In genomic region chr15:74823324-74823723, GRCh38 we compare ENCODE assay signal across 20 cellular contexts. TPM values are rescaled to one million over a fixed set of nuclear protein-coding genes. Genes with fewer than 3 reads are reported as not detected.
DNase-seq lines count a peak whose midpoint lies in the region; ATAC-seq, FAIRE-seq and TF ChIP-seq lines count a peak whose summit lies in the region.
"Had no signal": no experiment of that assay in that cellular context is flagged by ENCODE, and none has a peak within 500 bp of the region (broad histone marks: within the 10 kb centered on the region; RNA-seq: fewer than 3 reads in every experiment).

No MANE protein-coding gene starts in this region.

- TF ChIP-seq EP300 in K562 (IDR thresholded peaks at IDR 0.05; ENCODE audit: low read length): no peak

- WGBS in K562 (ENCODE audit: insufficient coverage, low coverage, missing lambda C conversion rate): 3% methylated on average over 6 of the region's 6 CpGs

- ATAC-seq in K562 (no peak), HG02840 (IDR thresholded peaks at IDR 0.05; ENCODE audit: low FRiP score, unreplicated experiment) (no peak)
- ATAC-seq: CD8-positive, alpha-beta T cell had no signal

- in situ Hi-C loops in K562 (cut with MboI): no loop called here

- no peaks in the 10 kb centered on the region for H3K9me1 ChIP-seq in K562 (ENCODE audit: control insufficient read depth, insufficient read depth, low read length)

- H3K4me1 ChIP-seq in breast epithelium: no peaks in the 10 kb centered on the region
- peaks cover 6 to 20% of the 10 kb centered on the region in 2 experiments; a peak in 3 of 5 replicates for H3K4me1 ChIP-seq in K562 (replicated peaks in 1 of 2; ENCODE audit: control insufficient read depth in 2 of 2, insufficient read depth in 2 of 2, low read length in 2 of 2)
- peaks cover 9% of the 10 kb centered on the region for H3K4me1 ChIP-seq in A673 (ENCODE audit: insufficient read depth, low read length, poor library complexity, severe bottlenecking)
- H3K4me1 ChIP-seq: Caco-2 had no signal

- POLR2A ChIA-PET in MCF 10A (lab: Yijun Ruan, JAX): no interaction called here
- POLR2A ChIA-PET in K562 (lab: Yijun Ruan, JAX): interaction anchor here (0.6 to 0.7 kb wide), 2 partner anchors 83 to 192 kb away, joined by 3 to 4 read pairs; partner anchors contain the start of gene FAM219B
- POLR2A ChIA-PET in A673 (lab: Charles Lee; ENCODE audit: low non-redundant PET): no interaction called here

- no peak overlapping the region for H3K4me2 ChIP-seq in K562 (ENCODE audit: insufficient read depth, low read length)

- H3K9ac ChIP-seq in K562 (ENCODE audit: insufficient read depth in 1 of 2, low read depth in 2 of 2, low read length in 2 of 2): no peak overlapping the region

- TF ChIP-seq POLR2A in breast epithelium (IDR thresholded peaks at IDR 0.05) (no peak), K562 (conservative IDR thresholded peaks at IDR 0.05) (no peak)

- H4K20me1 ChIP-seq in K562 (replicated peaks; ENCODE audit: control insufficient read depth, insufficient read depth, low read length): peaks cover 9% of the 10 kb centered on the region; the same call in 1 of the 2 replicates

- no peak overlapping the region for H3K27ac Mint-ChIP-seq in MCF 10A (ENCODE audit: low read depth, unreplicated experiment)
- H3K27ac Mint-ChIP-seq: CD8-positive, alpha-beta T cell had no signal

- H3K36me3 Mint-ChIP-seq in MCF 10A (ENCODE audit: insufficient read depth, unreplicated experiment): no peaks in the 10 kb centered on the region
- H3K36me3 Mint-ChIP-seq: CD14-positive monocyte; CD8-positive, alpha-beta T cell had no signal

- TF ChIP-seq RAD21 in K562 (CRISPR knock-in tag; conservative IDR thresholded peaks at IDR 0.05 in 1 of 2, IDR thresholded peaks at IDR 0.05 in 1 of 2): no peak

- TF ChIP-seq CTCF in MCF 10A (IDR thresholded peaks at IDR 0.05; ENCODE audit: unreplicated experiment) (no peak), breast epithelium (IDR thresholded peaks at IDR 0.05) (no peak), K562 (IDR thresholded peaks at IDR 0.05 in 2 of 3, conservative IDR thresholded peaks at IDR 0.05 in 1 of 3; ENCODE audit: insufficient read depth in 2 of 3, low read depth in 1 of 3, low read length in 3 of 3) (no peak), A673 (conservative IDR thresholded peaks at IDR 0.05; ENCODE audit: low read depth, low read length) (no peak)

- peaks cover 5 to 17% of the 10 kb centered on the region in 2 donors for H3K27me3 ChIP-seq in breast epithelium
- peaks cover 19 to 41% of the 10 kb centered on the region in 2 experiments for H3K27me3 ChIP-seq in K562 (ENCODE audit: control insufficient read depth in 2 of 2, insufficient read depth in 2 of 2, low read length in 2 of 2)
- peaks cover 15% of the 10 kb centered on the region for H3K27me3 ChIP-seq in A673 (replicated peaks; ENCODE audit: insufficient read depth, low read depth, low read length, poor library complexity)

- peaks cover 32% of the 10 kb centered on the region for H3K27me3 Mint-ChIP-seq in MCF 10A (ENCODE audit: insufficient read depth, unreplicated experiment)

- H3K9me3 ChIP-seq in breast epithelium: no peaks in the 10 kb centered on the region
- H3K9me3 ChIP-seq in K562 (replicated peaks; ENCODE audit: control insufficient read depth, insufficient read depth, low read depth, low read length): no peaks in the 10 kb centered on the region
- no peaks in the 10 kb centered on the region for H3K9me3 ChIP-seq in A673 (ENCODE audit: low read depth, low read length, poor library complexity, severe bottlenecking)
- H3K9me3 ChIP-seq: Caco-2 had no signal

- intact Hi-C loops in MCF 10A (cut with micrococcal nuclease): no loop called here
- intact Hi-C loops in breast epithelium (cut with DNase I; ENCODE audit: low total_unique reads): no loop called here
- intact Hi-C loops in K562 (cut with micrococcal nuclease): no loop called here
- intact Hi-C loops in A673 (cut with micrococcal nuclease; ENCODE audit: unreplicated experiment): no loop called here

- no peak overlapping the region for H3K4me3 Mint-ChIP-seq in MCF 10A (ENCODE audit: unreplicated experiment)
- H3K4me3 Mint-ChIP-seq: CD8-positive, alpha-beta T cell had no signal

- no peak overlapping the region for H2AFZ ChIP-seq in K562 (ENCODE audit: low read depth, low read length)

- DNase-seq in MCF 10A (ENCODE audit: unreplicated experiment) (peak; percentile 30), breast epithelium (ENCODE audit: low spot score in 2 of 2) (no peak), NCI-H2171 (lab: John Stamatoyannopoulos, UW) (peak; percentile 62), K562 (ENCODE audit: extremely low read depth in 1 of 4, low spot score in 3 of 4) (no peak), EL (no peak), A673 (ENCODE audit: low spot score) (no peak)
- DNase-seq in activated CD4-positive, CD25-positive, alpha-beta regulatory T cell (lab: John Stamatoyannopoulos, UW): no peak
- DNase-seq: Caco-2; CD8-positive, alpha-beta T cell; DMS79 treated with DMSO at 0.1 percent for 48 hours; GDM1; HCEC 1CT had no signal

- FAIRE-seq in K562 (lab: Jason Lieb, UNC): no peak
- FAIRE-seq: GM12892, GM19239 had no signal

- CTCF ChIA-PET in MCF 10A (lab: Yijun Ruan, JAX): interaction anchor here (1.8 kb wide), 1 partner anchor 13 kb away, joined by 4 read pairs; no protein-coding TSS in a partner anchor
- CTCF ChIA-PET in K562 (lab: Yijun Ruan, JAX; ENCODE audit: low intra/inter-chr PET ratio): no interaction called here
- CTCF ChIA-PET in A673 (lab: Charles Lee): no interaction called here

- peaks cover 6% of the 10 kb centered on the region for H3K4me1 Mint-ChIP-seq in MCF 10A (ENCODE audit: insufficient read depth, unreplicated experiment)

- H3K79me2 ChIP-seq in K562 (ENCODE audit: control insufficient read depth, insufficient read depth, low read length): no peaks in the 10 kb centered on the region

- H3K27ac ChIP-seq in breast epithelium (no peak overlapping the region), K562 (ENCODE audit: extremely low read depth, low read depth, low read length) (no peak overlapping the region), A673 (ENCODE audit: low read depth, low read length, poor library complexity, severe bottlenecking) (no peak overlapping the region)
- H3K27ac ChIP-seq: HL-60 had no signal

- no peak overlapping the region for H3K4me3 ChIP-seq in breast epithelium
- H3K4me3 ChIP-seq in K562: no peak overlapping the region
- no peak overlapping the region for H3K4me3 ChIP-seq in A673 (ENCODE audit: low read depth, low read length, poor library complexity, severe bottlenecking)

- BruUV-seq in MCF 10A (replicated peaks; lab: Mats Ljungman, UMichigan): no TSS peak
- BruUV-seq in K562 (replicated peaks; lab: Mats Ljungman, UMichigan): no TSS peak
- no TSS peak for BruUV-seq in A673 (replicated peaks; lab: Mats Ljungman, UMichigan)

- H3K36me3 ChIP-seq in breast epithelium (no peaks in the 10 kb centered on the region), K562 (ENCODE audit: control insufficient read depth, insufficient read depth, low read length) (no peaks in the 10 kb centered on the region), A673 (ENCODE audit: insufficient read depth, low read length, poor library complexity, severe bottlenecking) (no peaks in the 10 kb centered on the region)

- H3K9me3 Mint-ChIP-seq in MCF 10A (ENCODE audit: unreplicated experiment): no peaks in the 10 kb centered on the region
- H3K9me3 Mint-ChIP-seq: CD8-positive, alpha-beta T cell had no signal

RNA-seq across cellular contexts. Expression of gene CPLX3, which starts 3.1 kb away (rescaled TPM):
- not detected in 2 replicates for total RNA-seq in MCF 10A (2022)
- under 1 TPM in 1 of 3 donors, not detected in 2; 0.66 TPM for total RNA-seq in breast epithelium
- not detected in 2 replicates for total RNA-seq in K562 (2011; cell fraction: chromatin; rRNA removed; ENCODE audit: low replicate concordance)
- total RNA-seq in K562 (2011; cell fraction: nucleolus; rRNA removed): not detected in 2 replicates
- not detected in 2 replicates for total RNA-seq in K562 (2011; cell fraction: nucleoplasm; rRNA removed)
- not detected in 2 replicates for total RNA-seq in K562 (2014; rRNA removed)
- not detected in 2 replicates for total RNA-seq in K562 (2014; rRNA removed; fragmentation: Illumina TruSeq; extraction: Trizol)
- not detected in 2 replicates for total RNA-seq in K562 (2015; rRNA removed; fragmentation: Illumina TruSeq; extraction: Trizol)
- total RNA-seq in K562 (2021): not detected in 2 replicates
- polyA plus RNA-seq in K562 (2011; rRNA removed): not detected in 2 replicates
- 0.04 TPM in 1 of 2 replicates, not detected in the other for polyA plus RNA-seq in K562 (2011; cell fraction: cytosol; rRNA removed)
- polyA plus RNA-seq in K562 (2011; cell fraction: nucleus; rRNA removed): 0.04 TPM in 1 of 2 replicates, not detected in the other
- not detected in 2 replicates for polyA plus RNA-seq in K562 (2012)
- not detected in 2 replicates for polyA plus RNA-seq in K562 (2014; fragmentation: Illumina TruSeq; extraction: Trizol)
- not detected for polyA plus RNA-seq in K562 (2014; fragmentation: Nextera tagmentation; extraction: Ambion mirVana)
- not detected in 2 replicates for polyA plus RNA-seq in K562 (2014; rRNA removed)
- not detected in 2 replicates for polyA minus RNA-seq in K562 (2011; rRNA and poly(A)+ RNA removed)
- polyA minus RNA-seq in K562 (2011; cell fraction: cytosol; rRNA and poly(A)+ RNA removed): not detected in 2 replicates
- not detected in 2 replicates for polyA minus RNA-seq in K562 (2011; cell fraction: nucleus; rRNA and poly(A)+ RNA removed)
- total RNA-seq in A673 (2021): 0.17 and 0.28 TPM in 2 replicates
- total RNA-seq: A172, Caco-2, H4 had no signal
- polyA plus RNA-seq: BJ, CD14-positive monocyte had no signal

RNA-seq across cellular contexts. Expression of gene LMAN1L, which starts 10.7 kb away (rescaled TPM):
- total RNA-seq in MCF 10A (2022) (0.23 TPM in 1 of 2 replicates, not detected in the other), breast epithelium (under 1 TPM in 1 of 3 donors, not detected in 2; 0.15 TPM), K562 (2014; rRNA removed) (not detected in 2 replicates), K562 (2014; rRNA removed; fragmentation: Illumina TruSeq; extraction: Trizol) (not detected in 2 replicates), K562 (2015; rRNA removed; fragmentation: Illumina TruSeq; extraction: Trizol) (not detected in 2 replicates), K562 (2021) (not detected in 2 replicates), A673 (2021) (0.80 TPM in 1 of 2 replicates, not detected in the other)
- not detected in 2 replicates for total RNA-seq in K562 (2011; cell fraction: chromatin; rRNA removed; ENCODE audit: low replicate concordance)
- 0.17 TPM in 1 of 2 replicates, not detected in the other for total RNA-seq in K562 (2011; cell fraction: nucleolus; rRNA removed)
- total RNA-seq in K562 (2011; cell fraction: nucleoplasm; rRNA removed): not detected in 2 replicates
- polyA plus RNA-seq in K562 (2011; rRNA removed) (not detected in 2 replicates), K562 (2014; fragmentation: Illumina TruSeq; extraction: Trizol) (not detected in 2 replicates), K562 (2014; fragmentation: Nextera tagmentation; extraction: Ambion mirVana) (not detected), K562 (2014; rRNA removed) (not detected in 2 replicates)
- polyA plus RNA-seq in K562 (2011; cell fraction: cytosol; rRNA removed): not detected in 2 replicates
- polyA plus RNA-seq in K562 (2011; cell fraction: nucleus; rRNA removed): not detected in 2 replicates
- polyA plus RNA-seq in K562 (2012): not detected in 2 replicates
- polyA minus RNA-seq in K562 (2011; rRNA and poly(A)+ RNA removed): not detected in 2 replicates
- not detected in 2 replicates for polyA minus RNA-seq in K562 (2011; cell fraction: cytosol; rRNA and poly(A)+ RNA removed)
- not detected in 2 replicates for polyA minus RNA-seq in K562 (2011; cell fraction: nucleus; rRNA and poly(A)+ RNA removed)
- total RNA-seq: A172; Caco-2; CD8-positive, alpha-beta T cell had no signal
- polyA plus RNA-seq: BJ, CD14-positive monocyte had no signal

RNA-seq across cellular contexts. Expression of gene ULK3, which starts 19.6 kb away (rescaled TPM):
- total RNA-seq in MCF 10A (2022) (27.6 and 31.3 TPM in 2 replicates), breast epithelium (10 to 100 TPM; 28.3 to 48.8 (median 48.0) TPM), K562 (2014; rRNA removed) (34.9 and 35.9 TPM in 2 replicates), K562 (2014; rRNA removed; fragmentation: Illumina TruSeq; extraction: Trizol) (18.2 and 19.3 TPM in 2 replicates), K562 (2015; rRNA removed; fragmentation: Illumina TruSeq; extraction: Trizol) (24.9 and 25.5 TPM in 2 replicates), K562 (2021) (36.9 and 38.3 TPM in 2 replicates), A673 (2021) (53.3 and 58.3 TPM in 2 replicates)
- total RNA-seq in K562 (2011; cell fraction: chromatin; rRNA removed; ENCODE audit: low replicate concordance): 107 and 242 TPM in 2 replicates
- total RNA-seq in K562 (2011; cell fraction: nucleolus; rRNA removed): 124 and 125 TPM in 2 replicates
- total RNA-seq in K562 (2011; cell fraction: nucleoplasm; rRNA removed): 82.4 and 89.4 TPM in 2 replicates
- polyA plus RNA-seq in K562 (2011; rRNA removed) (61.5 and 68.0 TPM in 2 replicates), K562 (2014; fragmentation: Illumina TruSeq; extraction: Trizol) (43.2 and 49.7 TPM in 2 replicates), K562 (2014; fragmentation: Nextera tagmentation; extraction: Ambion mirVana) (under 1 TPM; 0.68 to 0.88 TPM), K562 (2014; rRNA removed) (60.9 and 62.5 TPM in 2 replicates)
- 45.9 and 75.1 TPM in 2 replicates for polyA plus RNA-seq in K562 (2011; cell fraction: cytosol; rRNA removed)
- 426 and 551 TPM in 2 replicates for polyA plus RNA-seq in K562 (2011; cell fraction: nucleus; rRNA removed)
- 42.4 and 44.3 TPM in 2 replicates for polyA plus RNA-seq in K562 (2012)
- 23.1 and 27.7 TPM in 2 replicates for polyA minus RNA-seq in K562 (2011; rRNA and poly(A)+ RNA removed)
- 13.6 and 16.5 TPM in 2 replicates for polyA minus RNA-seq in K562 (2011; cell fraction: cytosol; rRNA and poly(A)+ RNA removed)
- polyA minus RNA-seq in K562 (2011; cell fraction: nucleus; rRNA and poly(A)+ RNA removed): 38.5 and 48.7 TPM in 2 replicates

RNA-seq across cellular contexts. Expression of gene CSK, which starts 41.4 kb away (rescaled TPM):
- total RNA-seq in MCF 10A (2022) (50.4 and 65.3 TPM in 2 replicates), breast epithelium (10 to 100 TPM; 18.7 to 26.2 (median 18.7) TPM), K562 (2014; rRNA removed) (22.7 and 25.4 TPM in 2 replicates), K562 (2014; rRNA removed; fragmentation: Illumina TruSeq; extraction: Trizol) (9.2 and 13.8 TPM in 2 replicates), K562 (2015; rRNA removed; fragmentation: Illumina TruSeq; extraction: Trizol) (22.5 and 24.8 TPM in 2 replicates), K562 (2021) (108 and 112 TPM in 2 replicates), A673 (2021) (90.8 and 103 TPM in 2 replicates)
- total RNA-seq in K562 (2011; cell fraction: chromatin; rRNA removed; ENCODE audit: low replicate concordance): 52.2 and 176 TPM in 2 replicates
- total RNA-seq in K562 (2011; cell fraction: nucleolus; rRNA removed): 117 and 118 TPM in 2 replicates
- 62.6 and 63.9 TPM in 2 replicates for total RNA-seq in K562 (2011; cell fraction: nucleoplasm; rRNA removed)
- polyA plus RNA-seq in K562 (2011; rRNA removed) (17.2 and 21.5 TPM in 2 replicates), K562 (2014; fragmentation: Illumina TruSeq; extraction: Trizol) (63.0 and 74.3 TPM in 2 replicates), K562 (2014; fragmentation: Nextera tagmentation; extraction: Ambion mirVana) (1 to 10 TPM; 1.5 to 2.4 TPM), K562 (2014; rRNA removed) (32.6 and 41.5 TPM in 2 replicates)
- 16.6 and 23.4 TPM in 2 replicates for polyA plus RNA-seq in K562 (2011; cell fraction: cytosol; rRNA removed)
- 82.8 and 107 TPM in 2 replicates for polyA plus RNA-seq in K562 (2011; cell fraction: nucleus; rRNA removed)
- polyA plus RNA-seq in K562 (2012): 62.3 and 74.3 TPM in 2 replicates
- 13.5 and 19.1 TPM in 2 replicates for polyA minus RNA-seq in K562 (2011; rRNA and poly(A)+ RNA removed)
- polyA minus RNA-seq in K562 (2011; cell fraction: cytosol; rRNA and poly(A)+ RNA removed): 39.6 and 42.3 TPM in 2 replicates
- 24.8 and 30.3 TPM in 2 replicates for polyA minus RNA-seq in K562 (2011; cell fraction: nucleus; rRNA and poly(A)+ RNA removed)

RNA-seq across cellular contexts. Expression of gene SCAMP2, which starts 49.8 kb away (rescaled TPM):
- 64.4 and 67.7 TPM in 2 replicates for total RNA-seq in MCF 10A (2022)
- total RNA-seq in breast epithelium: 10 to 100 TPM; 49.5 to 71.4 (median 69.4) TPM
- 69.8 and 124 TPM in 2 replicates for total RNA-seq in K562 (2011; cell fraction: chromatin; rRNA removed; ENCODE audit: low replicate concordance)
- total RNA-seq in K562 (2011; cell fraction: nucleolus; rRNA removed): 114 and 116 TPM in 2 replicates
- total RNA-seq in K562 (2011; cell fraction: nucleoplasm; rRNA removed): 109 and 111 TPM in 2 replicates
- 15.2 and 23.5 TPM in 2 replicates for total RNA-seq in K562 (2014; rRNA removed)
- 16.0 and 17.0 TPM in 2 replicates for total RNA-seq in K562 (2014; rRNA removed; fragmentation: Illumina TruSeq; extraction: Trizol)
- 20.0 and 20.1 TPM in 2 replicates for total RNA-seq in K562 (2015; rRNA removed; fragmentation: Illumina TruSeq; extraction: Trizol)
- 40.9 and 44.6 TPM in 2 replicates for total RNA-seq in K562 (2021)
- polyA plus RNA-seq in K562 (2011; rRNA removed): 40.2 and 90.8 TPM in 2 replicates
- 101 and 104 TPM in 2 replicates for polyA plus RNA-seq in K562 (2011; cell fraction: cytosol; rRNA removed)
- polyA plus RNA-seq in K562 (2011; cell fraction: nucleus; rRNA removed): 78.5 and 87.1 TPM in 2 replicates
- polyA plus RNA-seq in K562 (2012): 44.8 and 53.4 TPM in 2 replicates
- polyA plus RNA-seq in K562 (2014; fragmentation: Illumina TruSeq; extraction: Trizol): 53.7 and 61.1 TPM in 2 replicates
- 10 to 100 TPM in 1 of 2 experiments, 1 to 10 TPM in 1; 5.9 to 11.2 TPM for polyA plus RNA-seq in K562 (2014; fragmentation: Nextera tagmentation; extraction: Ambion mirVana)
- polyA plus RNA-seq in K562 (2014; rRNA removed): 28.1 and 40.0 TPM in 2 replicates
- 44.2 and 47.1 TPM in 2 replicates for polyA minus RNA-seq in K562 (2011; rRNA and poly(A)+ RNA removed)
- polyA minus RNA-seq in K562 (2011; cell fraction: cytosol; rRNA and poly(A)+ RNA removed): 29.1 and 32.0 TPM in 2 replicates
- 20.1 and 28.2 TPM in 2 replicates for polyA minus RNA-seq in K562 (2011; cell fraction: nucleus; rRNA and poly(A)+ RNA removed)
- total RNA-seq in A673 (2021): 77.9 and 94.4 TPM in 2 replicates

Comparison
In these comparisons a context has a peak if more than half of its experiments do, and no peak if none do; other contexts are left out.
1. DNase-seq: peak in MCF 10A (single experiment) and NCI-H2171 (single experiment); none in breast epithelium (0 of 2), K562 (0 of 4), EL (single experiment), A673 (single experiment) and activated CD4-positive, CD25-positive, alpha-beta regulatory T cell (0 of 4).